In the genomic region with DNA sequence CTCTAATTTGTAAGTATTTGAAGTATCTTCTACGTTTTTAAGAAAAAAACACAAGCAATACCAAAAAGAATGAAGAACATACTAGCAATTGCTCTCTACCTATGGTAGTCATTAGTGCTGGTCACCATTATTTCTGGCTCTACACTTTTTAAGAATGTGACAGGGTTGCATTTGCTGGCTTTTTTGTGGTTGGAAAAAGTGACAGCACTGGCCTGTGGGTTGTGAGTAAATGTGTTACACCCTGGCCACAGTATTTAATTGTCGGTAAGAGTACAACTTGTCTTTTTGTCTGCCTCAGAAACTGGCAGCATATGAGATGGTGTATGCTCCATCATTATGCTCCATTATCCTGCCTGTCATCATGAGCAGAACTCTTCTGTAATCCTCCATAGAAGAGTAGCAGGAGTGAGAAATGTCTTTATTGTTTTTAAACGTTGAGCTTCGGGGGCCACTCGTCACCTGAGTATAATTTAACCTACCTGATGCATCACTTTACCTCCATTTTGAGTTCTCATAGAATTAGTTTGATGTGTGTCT, we compare ENCODE assay signal across 27 cellular contexts.
"Had no signal": no experiment of that assay in that cellular context is flagged by ENCODE, and none has a peak within 500 bp of the region (broad histone marks: within the 10 kb centered on the region; RNA-seq: fewer than 3 reads in every experiment).

No MANE protein-coding gene starts in this region.

- H3K27ac ChIP-seq: ascending aorta, body of pancreas, KMS-11, Peyer's patch, WERI-Rb-1 had no signal

- H3K9me3 ChIP-seq: ascending aorta, body of pancreas, Peyer's patch had no signal

- H3K4me1 ChIP-seq: ascending aorta, body of pancreas, Peyer's patch had no signal

- H3K27me3 ChIP-seq: ascending aorta, body of pancreas, Peyer's patch had no signal

- H3K36me3 ChIP-seq: ascending aorta, Peyer's patch, WERI-Rb-1 had no signal

- H3K4me2 ChIP-seq: KMS-11 had no signal

- H3K4me3 ChIP-seq: ascending aorta, body of pancreas, Peyer's patch had no signal

- DNase-seq: activated CD4-positive, alpha-beta memory T cell treated with anti-CD3 and anti-CD28 coated beads, Interleukin-2, amount 10 ng/mL, durations not matched to agents 7 days and 5 days; activated CD4-positive, alpha-beta T cell treated with anti-CD3 and anti-CD28 coated beads for 1 hour; activated CD4-positive, alpha-beta T cell treated with anti-CD3 and anti-CD28 coated beads for 48 hours; activated CD4-positive, CD25-positive, alpha-beta regulatory T cell; activated gamma-delta T cell; activated naive CD4-positive, alpha-beta T cell treated with Interleukin-2 at 50 U/mL for 16 hours; activated naive CD8-positive, alpha-beta T cell treated with anti-CD3 and anti-CD28 coated beads, Interleukin-2, amount 10 ng/mL, durations not matched to agents 7 days and 5 days; activated T-cell treated with anti-CD3 and anti-CD28 coated beads, Interleukin-2, amount 50 U/mL, for 24 hours; amygdala; body of pancreas; caudate nucleus; NCI-H1105; NCI-H1417 treated with DMSO at 0.1 percent for 48 hours; NCI-H1930; NCI-H2081 treated with DMSO at 0.1 percent for 48 hours; NCI-H510A; NCI-H526; NCI-H748 treated with DMSO at 0.1 percent for 48 hours; NK-92 treated with Interleukin-12 subunit alpha and Interleukin-12 subunit beta, amount 100 ng/mL, for 24 hours; PC-3; Peyer's patch; Right ventricle myocardium superior; SW 1271; T1000; WERI-Rb-1 had no signal

- H3K9ac ChIP-seq: KMS-11 had no signal
